In the genomic region with DNA sequence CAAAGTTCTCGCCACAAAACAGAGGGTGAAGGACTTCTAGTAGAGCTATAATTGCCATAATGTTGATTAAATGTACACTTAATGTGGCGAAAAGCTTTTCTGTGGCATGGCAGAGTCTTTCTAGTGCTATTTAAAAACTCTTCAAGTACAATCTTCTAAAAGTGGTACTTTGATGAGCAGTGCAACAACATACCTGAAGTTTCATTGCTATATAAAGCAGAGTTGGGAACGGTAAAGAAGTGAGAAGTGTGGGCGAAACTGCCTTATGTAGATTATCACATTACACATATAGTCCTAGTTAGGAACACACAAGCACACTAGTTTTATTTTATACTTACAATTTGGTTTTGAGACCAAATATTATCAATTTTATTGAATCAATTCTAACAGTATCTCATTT, we compare ENCODE assay signal across 24 cellular contexts. TPM values are rescaled to one million over a fixed set of nuclear protein-coding genes. Genes with fewer than 3 reads are reported as not detected.
A peak's percentile ranks its signal among the peaks of the same experiment; 100 is the strongest.
DNase-seq lines count a peak whose midpoint lies in the region; FAIRE-seq and TF ChIP-seq lines count a peak whose summit lies in the region.
"Had no signal": no experiment of that assay in that cellular context is flagged by ENCODE, and none has a peak within 500 bp of the region (broad histone marks: within the 10 kb centered on the region; RNA-seq: fewer than 3 reads in every experiment).

No MANE protein-coding gene starts in this region.

- H3K27ac Mint-ChIP-seq in CD4-positive, alpha-beta memory T cell, result no peak overlapping the region
- H3K27ac Mint-ChIP-seq: CD14-positive monocyte; CD4-positive, CD25-positive, alpha-beta regulatory T cell; CD8-positive, alpha-beta T cell had no signal

- H4K20me1 ChIP-seq in keratinocyte (ENCODE audit: control insufficient read depth, extremely low read depth, insufficient read depth, low read length), result no peaks in the 10 kb centered on the region
- H4K20me1 ChIP-seq: BLaER1 had no signal

- peak; percentile 39 for FAIRE-seq in keratinocyte (lab: Jason Lieb, UNC)
- FAIRE-seq: A204.1, D721Med, G401.6, GM12891, GM18507 had no signal

- no peaks in the 10 kb centered on the region for H3K27me3 Mint-ChIP-seq in CD4-positive, alpha-beta memory T cell
- H3K27me3 Mint-ChIP-seq: CD4-positive, CD25-positive, alpha-beta regulatory T cell had no signal

- H3K36me3 ChIP-seq in cardiac muscle cell (no peaks in the 10 kb centered on the region), keratinocyte (ENCODE audit: control insufficient read depth in 2 of 2, extremely low read depth in 1 of 2, insufficient read depth in 2 of 2, low read length in 2 of 2) (no peaks in the 10 kb centered on the region)
- no peaks in the 10 kb centered on the region for H3K36me3 ChIP-seq in CD4-positive, alpha-beta memory T cell (ENCODE audit: insufficient read depth, low read length)
- H3K36me3 ChIP-seq: BE2C, BLaER1 had no signal

- no peaks in the 10 kb centered on the region for H3K9me1 ChIP-seq in keratinocyte (ENCODE audit: control insufficient read depth, extremely low read depth, insufficient read depth, low read length)

- no peaks in the 10 kb centered on the region for H3K79me2 ChIP-seq in keratinocyte (ENCODE audit: control insufficient read depth, insufficient read depth, low read length)

- H3K36me3 Mint-ChIP-seq in CD4-positive, alpha-beta memory T cell, result no peaks in the 10 kb centered on the region
- H3K36me3 Mint-ChIP-seq: CD14-positive monocyte; CD4-positive, CD25-positive, alpha-beta regulatory T cell; CD8-positive, alpha-beta T cell had no signal

- no peak overlapping the region for H3K4me3 Mint-ChIP-seq in CD4-positive, alpha-beta memory T cell
- H3K4me3 Mint-ChIP-seq: CD14-positive monocyte; CD4-positive, CD25-positive, alpha-beta regulatory T cell; CD8-positive, alpha-beta T cell had no signal

- POLR2A ChIA-PET in CD4-positive, alpha-beta memory T cell (lab: Charles Lee; ENCODE audit: partially characterized antibody), result no interaction called here

- H3K9me3 Mint-ChIP-seq in CD4-positive, alpha-beta memory T cell, result peaks cover 0 to 7% (median 2%) of the 10 kb centered on the region in 8 donors

- TF ChIP-seq CTCF in cardiac muscle cell (IDR thresholded peaks at IDR 0.05; ENCODE audit: low read depth, low read length) (no peak), keratinocyte (optimal IDR thresholded peaks at IDR 0.05 in 1 of 3, IDR thresholded peaks at IDR 0.05 in 1 of 3, conservative IDR thresholded peaks at IDR 0.05 in 1 of 3; ENCODE audit: extremely low read depth in 1 of 3, insufficient read depth in 2 of 3, low read length in 3 of 3) (no peak)

- no peak overlapping the region for H3K4me2 ChIP-seq in keratinocyte (ENCODE audit: control insufficient read depth, extremely low read depth, insufficient read depth, low read depth, low read length)
- H3K4me2 ChIP-seq: BLaER1 had no signal

- H2AFZ ChIP-seq in keratinocyte (ENCODE audit: control insufficient read depth, low read length), result no peak overlapping the region

- CTCF ChIA-PET in CD4-positive, alpha-beta memory T cell (lab: Charles Lee; ENCODE audit: partially characterized antibody), result no interaction called here

- H3K4me1 ChIP-seq in cardiac muscle cell (ENCODE audit: low read depth) (peaks cover 62% of the 10 kb centered on the region), keratinocyte (ENCODE audit: control insufficient read depth, extremely low read depth, insufficient read depth, low read length) (peaks cover 11% of the 10 kb centered on the region)
- no peaks in the 10 kb centered on the region for H3K4me1 ChIP-seq in CD4-positive, alpha-beta memory T cell (ENCODE audit: insufficient read depth, low read length)
- H3K4me1 ChIP-seq: BE2C had no signal

- dilution Hi-C loops in keratinocyte (cut with MboI; ENCODE audit: extremely low pct_ligation_motif_present, low sequenced_read_pairs), result no loop called here

- peak overlapping the region; percentile 69 for H3K27ac ChIP-seq in cardiac muscle cell
- no peak overlapping the region for H3K27ac ChIP-seq in keratinocyte (ENCODE audit: control insufficient read depth, insufficient read depth, low read length)
- H3K27ac ChIP-seq in CD4-positive, alpha-beta memory T cell (ENCODE audit: low read depth, low read length), result no peak overlapping the region
- H3K27ac ChIP-seq: BLaER1 had no signal

- H3K27me3 ChIP-seq in cardiac muscle cell (no peaks in the 10 kb centered on the region), keratinocyte (ENCODE audit: control insufficient read depth, extremely low read depth, insufficient read depth, low read length) (no peaks in the 10 kb centered on the region)
- no peaks in the 10 kb centered on the region for H3K27me3 ChIP-seq in CD4-positive, alpha-beta memory T cell (ENCODE audit: insufficient read depth, low read length)
- H3K27me3 ChIP-seq: BE2C, BLaER1 had no signal

- H3K9ac ChIP-seq in keratinocyte (ENCODE audit: control insufficient read depth, extremely low read depth, insufficient read depth, low read length), result no peak overlapping the region
- H3K9ac ChIP-seq: BLaER1 had no signal

- no peaks in the 10 kb centered on the region for H3K4me1 Mint-ChIP-seq in CD4-positive, alpha-beta memory T cell
- H3K4me1 Mint-ChIP-seq: CD14-positive monocyte; CD4-positive, CD25-positive, alpha-beta regulatory T cell had no signal

- intact Hi-C loops in cardiac septum (cut with DNase I), result no loop called here
- intact Hi-C loops in CD4-positive, alpha-beta memory T cell (cut with micrococcal nuclease), result no loop called here

- DNase-seq in cardiac muscle cell (ENCODE audit: low read depth in 1 of 2, low spot score in 1 of 2) (no peak), cardiac septum (ENCODE audit: low spot score) (no peak), NCI-H187 treated with DMSO at 0.1 percent for 48 hours (lab: John Stamatoyannopoulos, UW) (peak; percentile 41), keratinocyte (ENCODE audit: low read depth, low spot score) (no peak), NCI-H2107 (lab: John Stamatoyannopoulos, UW) (no peak), occipital lobe (lab: John Stamatoyannopoulos, UW) (no peak)
- DNase-seq in CD4-positive, alpha-beta memory T cell, result no peak
- DNase-seq: 8988T; ACHN; BE2C; C1 segment of cervical spinal cord; Caco-2; Calu3; CD4-positive, CD25-positive, alpha-beta regulatory T cell; CD8-positive, alpha-beta T cell; DMS79 treated with DMSO at 0.1 percent for 48 hours; GF-D8 had no signal

- H3K9me3 ChIP-seq in cardiac muscle cell (ENCODE audit: low read depth) (no peaks in the 10 kb centered on the region), keratinocyte (ENCODE audit: control insufficient read depth, low read depth, low read length) (no peaks in the 10 kb centered on the region)
- no peaks in the 10 kb centered on the region for H3K9me3 ChIP-seq in CD4-positive, alpha-beta memory T cell (ENCODE audit: control insufficient read depth in 1 of 2, low read length in 2 of 2)
- H3K9me3 ChIP-seq: BE2C, BLaER1, Caco-2 had no signal

- no peak overlapping the region for H3K4me3 ChIP-seq in cardiac muscle cell
- H3K4me3 ChIP-seq in keratinocyte (ENCODE audit: control insufficient read depth in 2 of 3, extremely low read depth in 1 of 3, insufficient read depth in 2 of 3, low read depth in 1 of 3, low read length in 3 of 3), result no peak overlapping the region
- H3K4me3 ChIP-seq in CD4-positive, alpha-beta memory T cell (ENCODE audit: low read length in 2 of 2), result no peak overlapping the region
- H3K4me3 ChIP-seq: BLaER1 had no signal

RNA-seq across cellular contexts. Expression of gene FIGN, which starts 49.5 kb away (rescaled TPM):
- total RNA-seq in cardiac muscle cell (23.1 and 51.0 TPM in 2 replicates), cardiac septum (16.4 TPM), occipital lobe (3.4 TPM)
- polyA plus RNA-seq in cardiac muscle cell (12.6 and 26.8 TPM in 2 replicates), keratinocyte (1.9 to 2.9 TPM (median 2.0 TPM) in 3 replicates)
- 1.0 TPM for polyA plus RNA-seq in keratinocyte (2011; ENCODE audit: low read depth)
- 1.0 TPM in 2 replicates for polyA plus RNA-seq in keratinocyte (2011; cell fraction: cytosol; rRNA removed)
- polyA plus RNA-seq in keratinocyte (2011; cell fraction: nucleus; rRNA removed), result 5.9 and 8.0 TPM in 2 replicates
- 1.5 and 1.7 TPM in 2 replicates for polyA plus RNA-seq in keratinocyte (2012; ENCODE audit: low replicate concordance)
- polyA minus RNA-seq in keratinocyte, result 2.3 to 9.5 TPM (median 4.2 TPM) in 3 replicates
- 0.96 TPM for polyA minus RNA-seq in keratinocyte (2011; cell fraction: cytosol; rRNA and poly(A)+ RNA removed)
- polyA minus RNA-seq in keratinocyte (2011; cell fraction: nucleus; rRNA and poly(A)+ RNA removed), result 4.7 and 11.5 TPM in 2 replicates
- total RNA-seq in CD4-positive, alpha-beta memory T cell, result not detected
- polyA plus RNA-seq in CD4-positive, alpha-beta memory T cell, result not detected
- total RNA-seq: Caco-2; CD4-positive, CD25-positive, alpha-beta regulatory T cell; CD8-positive, alpha-beta T cell had no signal
- polyA plus RNA-seq: CD14-positive monocyte; CD4-positive, CD25-positive, alpha-beta regulatory T cell had no signal
